ENCODE assay signal across 13 cellular contexts in genomic region chr18:60019463-60019840, GRCh38.
DNase-seq lines count a peak whose midpoint lies in the region; ATAC-seq, FAIRE-seq and TF ChIP-seq lines count a peak whose summit lies in the region.
"Had no signal": no experiment of that assay in that cellular context is flagged by ENCODE, and none has a peak within 500 bp of the region (broad histone marks: within the 10 kb centered on the region; RNA-seq: fewer than 3 reads in every experiment).

No MANE protein-coding gene starts in this region.

- no peaks in the 10 kb centered on the region for H3F3A ChIP-seq in GM23338 (replicated peaks; ENCODE audit: low read depth)

- 71 to 78% methylated on average over 4 of the region's 4 CpGs for WGBS in testis, 2 donors

- no peaks in the 10 kb centered on the region for H4K20me1 ChIP-seq in GM23338 (replicated peaks; ENCODE audit: insufficient read depth)

- H3K36me3 Mint-ChIP-seq in GM23338 (ENCODE audit: low read depth): no peaks in the 10 kb centered on the region

- H3K79me2 ChIP-seq in GM23338 (replicated peaks; ENCODE audit: insufficient read depth): no peaks in the 10 kb centered on the region

- H3K36me3 ChIP-seq in GM23338 (ENCODE audit: insufficient read depth) (no peaks in the 10 kb centered on the region), SJSA1 (no peaks in the 10 kb centered on the region), testis (ENCODE audit: low read depth, missing control alignments) (no peaks in the 10 kb centered on the region)

- TF ChIP-seq CTCF in GM23338 (conservative IDR thresholded peaks at IDR 0.05; ENCODE audit: low read depth in 2 of 2) (no peak), fibroblast of the aortic adventitia (IDR thresholded peaks at IDR 0.05; ENCODE audit: insufficient read depth, low read length) (no peak), testis (IDR thresholded peaks at IDR 0.05) (no peak)

- H2AFZ ChIP-seq in GM23338: no peak overlapping the region

- H3K4me2 ChIP-seq in GM23338: no peak overlapping the region

- H3K4me1 ChIP-seq in GM23338 (ENCODE audit: insufficient read depth): peaks cover 10% of the 10 kb centered on the region
- H3K4me1 ChIP-seq in SJSA1 (replicated peaks): peaks cover 48% of the 10 kb centered on the region
- H3K4me1 ChIP-seq in testis: no peaks in the 10 kb centered on the region

- no peak for FAIRE-seq in urothelium cell line (lab: Jason Lieb, UNC)
- FAIRE-seq: endometrium had no signal

- peaks cover 25% of the 10 kb centered on the region for H3K4me1 Mint-ChIP-seq in GM23338

- H3K4me3 ChIP-seq in GM23338 (no peak overlapping the region), SJSA1 (no peak overlapping the region), fibroblast of the aortic adventitia (ENCODE audit: low read depth, low read length) (no peak overlapping the region), testis (no peak overlapping the region)

- H3K9me3 ChIP-seq in SJSA1 (replicated peaks) (no peaks in the 10 kb centered on the region), testis (no peaks in the 10 kb centered on the region)

- peak overlapping the region; percentile 18; the same call in 1 of the 2 replicates for H3K27ac Mint-ChIP-seq in GM23338

- no peak for TF ChIP-seq POLR2A in testis (IDR thresholded peaks at IDR 0.05)

- no peaks in the 10 kb centered on the region for H3K9me3 Mint-ChIP-seq in GM23338

- H3K27me3 ChIP-seq in GM23338 (ENCODE audit: insufficient read depth) (no peaks in the 10 kb centered on the region), SJSA1 (replicated peaks) (no peaks in the 10 kb centered on the region), testis (no peaks in the 10 kb centered on the region)

- no peak overlapping the region for H3K4me3 Mint-ChIP-seq in GM23338

- H3K27ac ChIP-seq in GM23338 (ENCODE audit: low read depth): no peak overlapping the region
- peak overlapping the region; percentile 58 for H3K27ac ChIP-seq in SJSA1
- no peak overlapping the region for H3K27ac ChIP-seq in testis

- H3K9me2 ChIP-seq in GM23338 (ENCODE audit: insufficient read depth): no peaks in the 10 kb centered on the region

- DNase-seq in GM23338 (ENCODE audit: low spot score): no peak
- peak; percentile 78 to 84 for DNase-seq in SJSA1 (ENCODE audit: low read depth in 1 of 2, low spot score in 2 of 2)
- peak; percentile 53 for DNase-seq in fibroblast of the aortic adventitia (ENCODE audit: low read depth)
- peak; percentile 36 for DNase-seq in urothelium cell line (ENCODE audit: low spot score)
- no peak for DNase-seq in cerebellum (ENCODE audit: low spot score)
- DNase-seq in testis: no peak
- no peak for DNase-seq in stimulated activated naive CD8-positive, alpha-beta T cell treated with anti-CD3 and anti-CD28 coated beads, Interleukin-15, Interleukin-2, amounts not matched to agents 100 U/mL and 50 U/mL, for 24 hours
- DNase-seq: activated T-cell treated with anti-CD3 and anti-CD28 coated beads, Interleukin-2, amount 50 U/mL, for 1 hour; DMS153; GOT3; NCI-H82; retina had no signal

- 0 out of 3 replicates have a peak, but pooled peaks have one; percentile 30 for ATAC-seq in GM23338
- no peak for ATAC-seq in stimulated activated naive CD8-positive, alpha-beta T cell treated with anti-CD3 and anti-CD28 coated beads, Interleukin-15, Interleukin-2, amounts not matched to agents 100 U/mL and 50 U/mL, for 24 hours

- peaks cover 2% of the 10 kb centered on the region for H3K27me3 Mint-ChIP-seq in GM23338 (ENCODE audit: insufficient read depth, low read depth, poor library complexity)

- intact Hi-C loops in testis (cut with DNase I; ENCODE audit: low total_unique reads): no loop called here

TF ChIP-seq in GM23338, 12 proteins besides CTCF, POLR2A, EP300 and RAD21:
- no peak for TF ChIP-seq REST (IDR thresholded peaks at IDR 0.05; ENCODE audit: unreplicated experiment)

Comparison
In these comparisons a context has a peak if more than half of its experiments do, and no peak if none do; other contexts are left out.
1. DNase-seq: peak in SJSA1 (2 of 2), fibroblast of the aortic adventitia (single experiment) and urothelium cell line (single experiment); none in GM23338 (single experiment), cerebellum (single experiment), testis (single experiment) and stimulated activated naive CD8-positive, alpha-beta T cell treated with anti-CD3 and anti-CD28 coated beads, Interleukin-15, Interleukin-2, amounts not matched to agents 100 U/mL and 50 U/mL, for 24 hours (single experiment).